Comparison of ENCODE assay signal across 9 cellular contexts in genomic region chr18:78717766-78718150, GRCh38.
"Had no signal": no experiment of that assay in that cellular context is flagged by ENCODE, and none has a peak within 500 bp of the region (broad histone marks: within the 10 kb centered on the region; RNA-seq: fewer than 3 reads in every experiment).

No MANE protein-coding gene starts in this region.

- H3K36me3 ChIP-seq: HAP-1 had no signal

- H3K27ac Mint-ChIP-seq: GM23338, HFFc6, IgD-negative memory B cell had no signal

- H3K4me3 Mint-ChIP-seq: GM23338, HFFc6, IgD-negative memory B cell had no signal

- DNase-seq: H7, HFFc6, KBM-7 had no signal

- FAIRE-seq: HepG2 had no signal

- H3K4me3 ChIP-seq: GM23338, HAP-1 had no signal

- H3K4me2 ChIP-seq: GM23338 had no signal

- ATAC-seq: GM23338, HCT116, HepG2 had no signal

- H3K27ac ChIP-seq: HL-60 had no signal

- H2AFZ ChIP-seq: GM23338 had no signal
